In the genomic region with DNA sequence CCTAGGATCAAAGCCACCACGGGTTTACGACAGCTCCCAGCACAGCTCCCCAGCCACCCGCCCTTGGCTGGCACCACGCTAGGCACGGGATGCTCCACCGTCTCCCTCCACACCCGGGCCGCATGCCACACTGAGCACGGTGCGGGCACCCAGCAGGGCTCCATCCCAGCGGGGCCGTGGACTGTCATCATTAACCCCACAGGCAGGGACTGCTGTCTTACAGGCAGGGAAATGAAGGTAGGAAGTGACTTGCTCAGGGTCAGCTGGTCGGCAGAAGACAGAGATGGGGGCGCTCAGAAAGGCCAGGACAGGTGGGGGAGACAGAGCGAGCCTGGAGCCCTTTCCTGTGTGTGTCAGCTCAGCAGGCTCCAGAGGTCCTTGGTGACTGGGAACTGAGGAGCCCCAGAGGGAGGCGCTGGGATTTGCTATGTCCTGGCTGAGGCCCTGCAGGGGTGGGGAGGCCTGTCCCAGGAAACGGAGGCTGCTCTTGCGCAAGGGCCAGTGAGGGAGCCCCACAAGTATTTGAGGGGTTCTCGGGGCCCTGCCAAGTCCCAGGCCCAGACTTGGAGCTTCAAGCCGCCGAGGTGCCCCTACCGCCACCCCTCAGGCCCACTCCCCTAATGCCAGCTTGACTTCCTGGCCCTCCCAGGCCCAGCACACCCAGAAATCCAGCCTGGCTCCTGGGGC, we compare ENCODE assay signal across 19 cellular contexts. TPM values are rescaled to one million over a fixed set of nuclear protein-coding genes. Genes with fewer than 3 reads are reported as not detected.
A peak's percentile ranks its signal among the peaks of the same experiment; 100 is the strongest.
DNase-seq lines count a peak whose midpoint lies in the region; ATAC-seq, FAIRE-seq and TF ChIP-seq lines count a peak whose summit lies in the region.
"Had no signal": no experiment of that assay in that cellular context is flagged by ENCODE, and none has a peak within 500 bp of the region (broad histone marks: within the 10 kb centered on the region; RNA-seq: fewer than 3 reads in every experiment).

No MANE protein-coding gene starts in this region.

- no peak overlapping the region for H2AFZ ChIP-seq in H9 (ENCODE audit: low read length)

- no peaks in the 10 kb centered on the region for H3K4me1 ChIP-seq in H9 (ENCODE audit: insufficient read depth, low read length)
- H3K4me1 ChIP-seq in muscle layer of colon (ENCODE audit: insufficient read depth, low read length), result peaks cover 41% of the 10 kb centered on the region

- H3K23ac ChIP-seq in H9 (ENCODE audit: insufficient read length, low read depth, low read length), result no peak overlapping the region

- H3K9ac ChIP-seq in H9 (ENCODE audit: extremely low read depth, insufficient read length, low read length), result no peak overlapping the region
- H3K9ac ChIP-seq in muscle layer of colon (ENCODE audit: low read length), result no peak overlapping the region

- no peaks in the 10 kb centered on the region for H3K9me3 Mint-ChIP-seq in H9

- no peak overlapping the region for H2BK5ac ChIP-seq in H9 (ENCODE audit: insufficient read length, low read length)

- TF ChIP-seq CTCF in H9 (conservative IDR thresholded peaks at IDR 0.05), result no peak
- TF ChIP-seq CTCF in cardiac fibroblast (IDR thresholded peaks at IDR 0.05; ENCODE audit: low read depth, low read length), result no peak

- no peak overlapping the region for H3K27ac ChIP-seq in H9 (ENCODE audit: insufficient read length, low read depth, low read length)
- H3K27ac ChIP-seq in muscle layer of colon (ENCODE audit: low read depth, low read length), result peak overlapping the region; percentile 49
- H3K27ac ChIP-seq: testis had no signal

- H3K9me3 ChIP-seq in H9 (ENCODE audit: control insufficient read depth, low read depth, low read length) (no peaks in the 10 kb centered on the region), muscle layer of colon (ENCODE audit: low read length) (no peaks in the 10 kb centered on the region)
- H3K9me3 ChIP-seq: testis had no signal

- no peak overlapping the region for H3K56ac ChIP-seq in H9 (ENCODE audit: insufficient read length, low read depth, low read length)

- H3K27me3 ChIP-seq in H9 (ENCODE audit: insufficient read depth, low read length) (no peaks in the 10 kb centered on the region), muscle layer of colon (ENCODE audit: control insufficient read depth in 1 of 2, insufficient read depth in 2 of 2, low read length in 2 of 2) (no peaks in the 10 kb centered on the region)
- H3K27me3 ChIP-seq: testis had no signal

- no peak for FAIRE-seq in GM12891 (lab: Jason Lieb, UNC)
- FAIRE-seq: D721Med had no signal

- no peaks in the 10 kb centered on the region for H3K36me3 ChIP-seq in muscle layer of colon (ENCODE audit: insufficient read depth, low read length)

- H3T11ph ChIP-seq in H9 (ENCODE audit: low read length), result no peak overlapping the region

- H2BK12ac ChIP-seq in H9 (ENCODE audit: insufficient read length, low read depth, low read length), result peak overlapping the region; percentile 85

- no peak overlapping the region for H4K5ac ChIP-seq in H9 (ENCODE audit: insufficient read length, low read depth, low read length)

- peaks cover 20% of the 10 kb centered on the region; the same call in 1 of the 2 replicates for H3K79me2 ChIP-seq in H9 (ENCODE audit: insufficient read depth, low read length)

- H4K91ac ChIP-seq in H9 (ENCODE audit: insufficient read length, low read depth, low read length), result no peak overlapping the region

- H2AK5ac ChIP-seq in H9 (ENCODE audit: insufficient read length, low read length), result no peak overlapping the region

- no peak overlapping the region for H2BK120ac ChIP-seq in H9 (ENCODE audit: low read depth, low read length, poor library complexity, severe bottlenecking)

- no peak overlapping the region for H3K18ac ChIP-seq in H9 (ENCODE audit: insufficient read length, low read depth, low read length)

- H2BK15ac ChIP-seq in H9 (ENCODE audit: low read depth, low read length), result peak overlapping the region; percentile 29; the same call in 1 of the 2 replicates

- H2BK20ac ChIP-seq in H9 (ENCODE audit: low read depth, low read length, poor library complexity, severe bottlenecking), result no peak overlapping the region

- H3K36me3 Mint-ChIP-seq in H9 (ENCODE audit: insufficient read depth in 1 of 3, low read depth in 3 of 3), result peaks cover 0 to 24% (median 6%) of the 10 kb centered on the region in 3 experiments; a peak in 5 of 7 replicates

- H3K4me3 ChIP-seq in cardiac fibroblast (replicated peaks in 1 of 2; ENCODE audit: low read depth in 2 of 2, low read length in 2 of 2) (no peak overlapping the region), muscle layer of colon (ENCODE audit: low read depth in 1 of 2, low read length in 2 of 2) (no peak overlapping the region)
- H3K4me3 ChIP-seq: testis had no signal

- peak; percentile 60 for DNase-seq in AG08396 (ENCODE audit: low spot score)
- no peak for DNase-seq in H9
- peak; percentile 57 to 59 for DNase-seq in cardiac fibroblast (ENCODE audit: low read depth in 2 of 2)
- no peak for DNase-seq in GM12891 (ENCODE audit: insufficient read length, low spot score)
- DNase-seq: activated CD4-positive, alpha-beta T cell treated with anti-CD3 and anti-CD28 coated beads, Interleukin-2, amount 50 U/mL, for 1 hour; activated T-cell treated with anti-CD3 and anti-CD28 coated beads, Interleukin-2, amount 50 U/mL, for 48 hours; KG1; left cardiac atrium; NCI-H1436; NCI-H446; testis had no signal

- peaks cover under 1% of the 10 kb centered on the region; the same call in 1 of the 2 replicates for H3K27me3 Mint-ChIP-seq in H9 (ENCODE audit: low read depth)

- TF ChIP-seq POLR2A in GM12891 (IDR thresholded peaks at IDR 0.05; ENCODE audit: low read depth, low read length), result no peak

- H3K4me3 Mint-ChIP-seq in H9, result no peak overlapping the region

- H4K8ac ChIP-seq in H9 (replicated peaks; ENCODE audit: insufficient read length, low read depth, low read length), result no peak overlapping the region

- no peak overlapping the region; the same call in 1 of the 2 replicates for H3K14ac ChIP-seq in H9 (ENCODE audit: insufficient read depth, low read length)

- ATAC-seq in HG02678 (IDR thresholded peaks at IDR 0.05; ENCODE audit: unreplicated experiment) (no peak), HG03045 (IDR thresholded peaks at IDR 0.05; ENCODE audit: unreplicated experiment) (no peak), HG03025 (IDR thresholded peaks at IDR 0.05; ENCODE audit: low FRiP score, unreplicated experiment) (no peak)
- ATAC-seq: left cardiac atrium had no signal

- H3K4me2 ChIP-seq in H9 (ENCODE audit: insufficient read depth, insufficient read length, low read length), result no peak overlapping the region

- H4K20me1 ChIP-seq in H9 (ENCODE audit: control insufficient read depth, insufficient read depth, insufficient read length), result no peaks in the 10 kb centered on the region

- H3K23me2 ChIP-seq in H9 (ENCODE audit: insufficient read length, low read depth, low read length, poor library complexity, severe bottlenecking), result peaks cover 9% of the 10 kb centered on the region

- H3K4me1 Mint-ChIP-seq in H9, result peaks cover 13 to 21% of the 10 kb centered on the region in 2 experiments

- H3K27ac Mint-ChIP-seq in H9, result peak overlapping the region; percentile 63 to 94 (median 81); a peak in 4 of 7 replicates

- peaks cover 7% of the 10 kb centered on the region for H3K79me1 ChIP-seq in H9 (ENCODE audit: insufficient read depth, low read depth, low read length, poor library complexity, severe bottlenecking)

- no peak overlapping the region; the same call in 1 of the 2 replicates for H3K4ac ChIP-seq in H9 (ENCODE audit: low read depth, low read length)

- no CpG with 5 or more reads among the region's 22 CpGs for WGBS in H9 (ENCODE audit: extremely low coverage, insufficient read length, low lambda C conversion rate)

TF ChIP-seq in GM12891, 5 proteins besides CTCF, POLR2A, EP300 and RAD21:
- TF ChIP-seq PAX5 (IDR thresholded peaks at IDR 0.05; ENCODE audit: insufficient read depth, low read length, severe bottlenecking) (no peak), POU2F2 (IDR thresholded peaks at IDR 0.05; ENCODE audit: low read depth, low read length) (no peak), POLR2AphosphoS5 (IDR thresholded peaks at IDR 0.05; ENCODE audit: low read depth, low read length) (no peak), SPI1 (IDR thresholded peaks at IDR 0.05; ENCODE audit: low read depth, low read length) (no peak), TAF1 (IDR thresholded peaks at IDR 0.05; ENCODE audit: low read depth, low read length) (no peak)

RNA-seq across cellular contexts. Expression of gene UBALD1, which starts 3.2 kb away (rescaled TPM):
- total RNA-seq in H9 (2021), result 80.9 and 81.7 TPM in 2 replicates
- 20.7 TPM for polyA plus RNA-seq in GM12891 (2012; ENCODE audit: low read depth, missing spikeins)

RNA-seq across cellular contexts. Expression of gene MGRN1, which starts 13.1 kb away (rescaled TPM):
- total RNA-seq in H9 (2021), result 91.6 and 93.9 TPM in 2 replicates
- 29.2 TPM for polyA plus RNA-seq in GM12891 (2012; ENCODE audit: low read depth, missing spikeins)

RNA-seq across cellular contexts. Expression of gene C16orf96, which starts 55.3 kb away (rescaled TPM):
- total RNA-seq in H9 (2021), result 1.4 and 2.0 TPM in 2 replicates
- 0.06 TPM for polyA plus RNA-seq in GM12891 (2012; ENCODE audit: low read depth, missing spikeins)
- total RNA-seq: epithelial cell of proximal tubule, pulmonary artery endothelial cell, SK-MEL-5 had no signal

Comparison
In these comparisons a context has a peak if more than half of its experiments do, and no peak if none do; other contexts are left out.
1. DNase-seq: peak in AG08396 (single experiment) and cardiac fibroblast (2 of 2); none in H9 (single experiment) and GM12891 (single experiment).